In genomic region chr2:202378001-202378400, GRCh38 we compare ENCODE assay signal across 8 cellular contexts. TPM values are rescaled to one million over a fixed set of nuclear protein-coding genes. Genes with fewer than 3 reads are reported as not detected.
DNase-seq lines count a peak whose midpoint lies in the region; ATAC-seq, FAIRE-seq and TF ChIP-seq lines count a peak whose summit lies in the region.

No MANE protein-coding gene starts in this region.

- no peak overlapping the region for H2AK5ac ChIP-seq in mesendoderm (ENCODE audit: low read length)

- no peak for TF ChIP-seq EP300 in K562 (IDR thresholded peaks at IDR 0.05; ENCODE audit: low read length)

- DNase-seq in right atrium auricular region (ENCODE audit: low spot score): no peak
- DNase-seq in left ventricle myocardium superior: no peak
- no peak for DNase-seq in K562 (ENCODE audit: extremely low read depth in 1 of 4, low spot score in 3 of 4)
- DNase-seq in mesendoderm: no peak
- DNase-seq in SHP77 treated with DMSO at 0.1 percent for 48 hours (lab: John Stamatoyannopoulos, UW): no peak
- no peak for DNase-seq in putamen (ENCODE audit: low spot score)
- no peak for DNase-seq in head of caudate nucleus

- no peak overlapping the region for H2AFZ ChIP-seq in K562 (ENCODE audit: low read depth, low read length)

- H3K27me3 ChIP-seq in right atrium auricular region: no peaks in the 10 kb centered on the region
- H3K27me3 ChIP-seq in K562 (ENCODE audit: control insufficient read depth in 2 of 2, insufficient read depth in 2 of 2, low read length in 2 of 2): no peaks in the 10 kb centered on the region
- H3K27me3 ChIP-seq in mesendoderm (ENCODE audit: insufficient read depth, low read length, poor library complexity): no peaks in the 10 kb centered on the region

- no peak overlapping the region for H2BK5ac ChIP-seq in mesendoderm (ENCODE audit: low read length)

- BruUV-seq in K562 (replicated peaks; lab: Mats Ljungman, UMichigan): no TSS peak

- ATAC-seq in left ventricle myocardium superior (no peak), K562 (no peak), HG03342 (IDR thresholded peaks at IDR 0.05; ENCODE audit: unreplicated experiment) (no peak)

- no peak for FAIRE-seq in K562 (lab: Jason Lieb, UNC)

- intact Hi-C loops in left ventricle myocardium superior (cut with micrococcal nuclease): loop anchor here (10.0 kb wide), 1 partner anchor 63 kb away; no protein-coding TSS in a partner anchor
- intact Hi-C loops in K562 (cut with micrococcal nuclease): no loop called here
- intact Hi-C loops in head of caudate nucleus (cut with DNase I): loop anchor here (10.0 kb wide), 2 partner anchors 113 to 257 kb away; partner anchors contain the start of genes FAM117B and NOP58

- TF ChIP-seq CTCF in right atrium auricular region (IDR thresholded peaks at IDR 0.05) (no peak), K562 (IDR thresholded peaks at IDR 0.05 in 2 of 3, conservative IDR thresholded peaks at IDR 0.05 in 1 of 3; ENCODE audit: insufficient read depth in 2 of 3, low read depth in 1 of 3, low read length in 3 of 3) (no peak)

- H3K36me3 ChIP-seq in right atrium auricular region (no peaks in the 10 kb centered on the region), K562 (ENCODE audit: control insufficient read depth, insufficient read depth, low read length) (no peaks in the 10 kb centered on the region), mesendoderm (ENCODE audit: control insufficient read depth, insufficient read depth, low read length) (no peaks in the 10 kb centered on the region)

- H3K9me3 ChIP-seq in right atrium auricular region: no peaks in the 10 kb centered on the region
- no peaks in the 10 kb centered on the region for H3K9me3 ChIP-seq in K562 (replicated peaks; ENCODE audit: control insufficient read depth, insufficient read depth, low read depth, low read length)

- H3K9me1 ChIP-seq in K562 (ENCODE audit: control insufficient read depth, insufficient read depth, low read length): no peaks in the 10 kb centered on the region

- no peak overlapping the region for H3K23ac ChIP-seq in mesendoderm (ENCODE audit: low read length)

- no peak overlapping the region for H4K8ac ChIP-seq in mesendoderm (ENCODE audit: low read depth, low read length)

- no peaks in the 10 kb centered on the region for H4K20me1 ChIP-seq in K562 (replicated peaks; ENCODE audit: control insufficient read depth, insufficient read depth, low read length)

- WGBS in K562 (ENCODE audit: insufficient coverage, low coverage, missing lambda C conversion rate): 0% methylated on average over 4 of the region's 4 CpGs
- no CpG with 5 or more reads among the region's 4 CpGs for WGBS in mesendoderm (ENCODE audit: extremely low coverage, insufficient coverage, low lambda C conversion rate)

- POLR2A ChIA-PET in K562 (lab: Yijun Ruan, JAX): interaction anchor here (1.5 kb wide), 1 partner anchor 11 kb away, joined by 5 read pairs; no protein-coding TSS in a partner anchor

- in situ Hi-C loops in K562 (cut with MboI): no loop called here

- no peak overlapping the region for H2BK15ac ChIP-seq in mesendoderm (replicated peaks; ENCODE audit: low read depth)

- no peak overlapping the region for H2BK120ac ChIP-seq in mesendoderm (ENCODE audit: low read depth, low read length)

- peaks cover 53% of the 10 kb centered on the region for H3K79me2 ChIP-seq in K562 (ENCODE audit: control insufficient read depth, insufficient read depth, low read length)
- peaks cover 59% of the 10 kb centered on the region for H3K79me2 ChIP-seq in mesendoderm (ENCODE audit: control insufficient read depth, insufficient read depth, low read length)

- peak overlapping the region; percentile 87 for H3K4me2 ChIP-seq in K562 (ENCODE audit: insufficient read depth, low read length)
- H3K4me2 ChIP-seq in mesendoderm (ENCODE audit: low read length): peak overlapping the region; percentile 26

- H3K27ac ChIP-seq in right atrium auricular region (peak overlapping the region; percentile 94 to 97), K562 (ENCODE audit: extremely low read depth, low read depth, low read length) (peak overlapping the region; percentile 85; the same call in 2 of the 3 replicates), mesendoderm (ENCODE audit: low read depth, low read length) (no peak overlapping the region)

- TF ChIP-seq RAD21 in K562 (CRISPR knock-in tag; conservative IDR thresholded peaks at IDR 0.05 in 1 of 2, IDR thresholded peaks at IDR 0.05 in 1 of 2): no peak

- H3K18ac ChIP-seq in mesendoderm (ENCODE audit: low read length): no peak overlapping the region

- H3K4me1 ChIP-seq in right atrium auricular region (peaks cover 0 to 47% of the 10 kb centered on the region in 2 donors), K562 (replicated peaks in 1 of 2; ENCODE audit: control insufficient read depth in 2 of 2, insufficient read depth in 2 of 2, low read length in 2 of 2) (peaks cover 2 to 23% of the 10 kb centered on the region in 2 experiments; a peak in 3 of 5 replicates), mesendoderm (ENCODE audit: control insufficient read depth, low read depth, low read length) (peaks cover 4% of the 10 kb centered on the region)

- H3K79me1 ChIP-seq in mesendoderm (ENCODE audit: low read length): peaks cover 2% of the 10 kb centered on the region

- H4K5ac ChIP-seq in mesendoderm (ENCODE audit: low read length): no peak overlapping the region

- no peak for TF ChIP-seq POLR2A in K562 (conservative IDR thresholded peaks at IDR 0.05)

- H3K9ac ChIP-seq in K562 (ENCODE audit: insufficient read depth in 1 of 2, low read depth in 2 of 2, low read length in 2 of 2) (peak overlapping the region in 1 of 2 experiments; percentile 80; a peak in 2 of 4 replicates), mesendoderm (ENCODE audit: low read length) (peak overlapping the region; percentile 93)

- H3K4ac ChIP-seq in mesendoderm (ENCODE audit: low read depth, low read length): no peak overlapping the region

- H3K56ac ChIP-seq in mesendoderm (ENCODE audit: low read length): no peak overlapping the region

- CTCF ChIA-PET in K562 (lab: Yijun Ruan, JAX; ENCODE audit: low intra/inter-chr PET ratio): no interaction called here

- H3K4me3 ChIP-seq in right atrium auricular region (peak overlapping the region; percentile 66 to 71), K562 (peak overlapping the region; percentile 80), mesendoderm (ENCODE audit: low read length) (peak overlapping the region; percentile 81)

TF ChIP-seq in K562, 482 proteins besides CTCF, POLR2A, EP300 and RAD21:
- TF ChIP-seq DACH1 (IDR thresholded peaks at IDR 0.05; ENCODE audit: partially characterized antibody): no peak

RNA-seq across cellular contexts. Expression of gene BMPR2, which starts 1.9 kb away (rescaled TPM):
- total RNA-seq in right atrium auricular region (10 to 100 TPM; 55.0 to 68.5 TPM), left ventricle myocardium superior (50.0 TPM), K562 (2014; rRNA removed) (0.82 and 1.5 TPM in 2 replicates), K562 (2014; rRNA removed; fragmentation: Illumina TruSeq; extraction: Trizol) (3.2 and 3.3 TPM in 2 replicates), K562 (2015; rRNA removed; fragmentation: Illumina TruSeq; extraction: Trizol) (3.3 and 3.6 TPM in 2 replicates), K562 (2021) (3.8 and 4.5 TPM in 2 replicates)
- total RNA-seq in K562 (2011; cell fraction: chromatin; rRNA removed; ENCODE audit: low replicate concordance): 9.0 and 18.4 TPM in 2 replicates
- 3.4 and 4.0 TPM in 2 replicates for total RNA-seq in K562 (2011; cell fraction: nucleolus; rRNA removed)
- total RNA-seq in K562 (2011; cell fraction: nucleoplasm; rRNA removed): 10.2 and 18.2 TPM in 2 replicates
- polyA plus RNA-seq in K562 (2011; rRNA removed) (4.4 and 6.9 TPM in 2 replicates), K562 (2014; fragmentation: Illumina TruSeq; extraction: Trizol) (3.8 and 5.0 TPM in 2 replicates), K562 (2014; fragmentation: Nextera tagmentation; extraction: Ambion mirVana) (1 to 10 TPM in 1 of 2 experiments, under 1 TPM in 1; 0.73 to 1.0 TPM), K562 (2014; rRNA removed) (1.7 and 2.6 TPM in 2 replicates)
- 1.6 and 3.4 TPM in 2 replicates for polyA plus RNA-seq in K562 (2011; cell fraction: cytosol; rRNA removed)
- polyA plus RNA-seq in K562 (2011; cell fraction: nucleus; rRNA removed): 1.9 and 3.1 TPM in 2 replicates
- polyA plus RNA-seq in K562 (2012): 2.7 and 3.1 TPM in 2 replicates
- 14.7 and 19.6 TPM in 2 replicates for polyA minus RNA-seq in K562 (2011; rRNA and poly(A)+ RNA removed)
- 4.9 and 6.9 TPM in 2 replicates for polyA minus RNA-seq in K562 (2011; cell fraction: cytosol; rRNA and poly(A)+ RNA removed)
- polyA minus RNA-seq in K562 (2011; cell fraction: nucleus; rRNA and poly(A)+ RNA removed): 1.3 and 3.6 TPM in 2 replicates
- 15.0 TPM for polyA plus RNA-seq in mesendoderm (2013, experiment 1 of 2)
- polyA plus RNA-seq in mesendoderm (2013, experiment 2 of 2): 15.1 TPM
